ENCODE assay signal across 1 cellular context in the genomic region with DNA sequence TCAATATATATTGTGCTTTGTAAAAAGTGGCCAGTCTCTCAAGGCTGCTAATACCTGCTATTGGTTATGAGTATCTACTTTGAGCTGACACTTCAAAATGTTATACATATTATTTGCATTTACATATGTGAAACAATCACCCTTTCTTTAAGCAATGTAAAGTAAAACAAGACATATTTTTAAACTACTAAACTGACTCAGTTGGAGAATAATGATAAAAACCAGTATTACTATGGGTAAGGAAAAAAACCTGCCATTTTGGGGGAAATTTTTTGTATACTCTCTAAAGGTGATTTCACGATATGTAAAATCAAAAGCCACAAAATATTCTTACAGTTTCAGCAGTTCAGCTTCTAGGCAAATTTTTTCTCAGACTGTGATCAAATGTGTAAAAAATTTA.
TF ChIP-seq lines count a peak whose summit lies in the region.

No MANE protein-coding gene starts in this region.

TF ChIP-seq in GM12878, 131 proteins besides CTCF, POLR2A, EP300 and RAD21 (continued from another document and continues in another):
- TF ChIP-seq, protein P1, sequence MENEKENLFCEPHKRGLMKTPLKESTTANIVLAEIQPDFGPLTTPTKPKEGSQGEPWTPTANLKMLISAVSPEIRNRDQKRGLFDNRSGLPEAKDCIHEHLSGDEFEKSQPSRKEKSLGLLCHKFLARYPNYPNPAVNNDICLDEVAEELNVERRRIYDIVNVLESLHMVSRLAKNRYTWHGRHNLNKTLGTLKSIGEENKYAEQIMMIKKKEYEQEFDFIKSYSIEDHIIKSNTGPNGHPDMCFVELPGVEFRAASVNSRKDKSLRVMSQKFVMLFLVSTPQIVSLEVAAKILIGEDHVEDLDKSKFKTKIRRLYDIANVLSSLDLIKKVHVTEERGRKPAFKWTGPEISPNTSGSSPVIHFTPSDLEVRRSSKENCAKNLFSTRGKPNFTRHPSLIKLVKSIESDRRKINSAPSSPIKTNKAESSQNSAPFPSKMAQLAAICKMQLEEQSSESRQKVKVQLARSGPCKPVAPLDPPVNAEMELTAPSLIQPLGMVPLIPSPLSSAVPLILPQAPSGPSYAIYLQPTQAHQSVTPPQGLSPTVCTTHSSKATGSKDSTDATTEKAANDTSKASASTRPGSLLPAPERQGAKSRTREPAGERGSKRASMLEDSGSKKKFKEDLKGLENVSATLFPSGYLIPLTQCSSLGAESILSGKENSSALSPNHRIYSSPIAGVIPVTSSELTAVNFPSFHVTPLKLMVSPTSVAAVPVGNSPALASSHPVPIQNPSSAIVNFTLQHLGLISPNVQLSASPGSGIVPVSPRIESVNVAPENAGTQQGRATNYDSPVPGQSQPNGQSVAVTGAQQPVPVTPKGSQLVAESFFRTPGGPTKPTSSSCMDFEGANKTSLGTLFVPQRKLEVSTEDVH (IDR thresholded peaks at IDR 0.05; ENCODE audit: low read depth, partially characterized antibody), result no peak
- TF ChIP-seq, protein P2, sequence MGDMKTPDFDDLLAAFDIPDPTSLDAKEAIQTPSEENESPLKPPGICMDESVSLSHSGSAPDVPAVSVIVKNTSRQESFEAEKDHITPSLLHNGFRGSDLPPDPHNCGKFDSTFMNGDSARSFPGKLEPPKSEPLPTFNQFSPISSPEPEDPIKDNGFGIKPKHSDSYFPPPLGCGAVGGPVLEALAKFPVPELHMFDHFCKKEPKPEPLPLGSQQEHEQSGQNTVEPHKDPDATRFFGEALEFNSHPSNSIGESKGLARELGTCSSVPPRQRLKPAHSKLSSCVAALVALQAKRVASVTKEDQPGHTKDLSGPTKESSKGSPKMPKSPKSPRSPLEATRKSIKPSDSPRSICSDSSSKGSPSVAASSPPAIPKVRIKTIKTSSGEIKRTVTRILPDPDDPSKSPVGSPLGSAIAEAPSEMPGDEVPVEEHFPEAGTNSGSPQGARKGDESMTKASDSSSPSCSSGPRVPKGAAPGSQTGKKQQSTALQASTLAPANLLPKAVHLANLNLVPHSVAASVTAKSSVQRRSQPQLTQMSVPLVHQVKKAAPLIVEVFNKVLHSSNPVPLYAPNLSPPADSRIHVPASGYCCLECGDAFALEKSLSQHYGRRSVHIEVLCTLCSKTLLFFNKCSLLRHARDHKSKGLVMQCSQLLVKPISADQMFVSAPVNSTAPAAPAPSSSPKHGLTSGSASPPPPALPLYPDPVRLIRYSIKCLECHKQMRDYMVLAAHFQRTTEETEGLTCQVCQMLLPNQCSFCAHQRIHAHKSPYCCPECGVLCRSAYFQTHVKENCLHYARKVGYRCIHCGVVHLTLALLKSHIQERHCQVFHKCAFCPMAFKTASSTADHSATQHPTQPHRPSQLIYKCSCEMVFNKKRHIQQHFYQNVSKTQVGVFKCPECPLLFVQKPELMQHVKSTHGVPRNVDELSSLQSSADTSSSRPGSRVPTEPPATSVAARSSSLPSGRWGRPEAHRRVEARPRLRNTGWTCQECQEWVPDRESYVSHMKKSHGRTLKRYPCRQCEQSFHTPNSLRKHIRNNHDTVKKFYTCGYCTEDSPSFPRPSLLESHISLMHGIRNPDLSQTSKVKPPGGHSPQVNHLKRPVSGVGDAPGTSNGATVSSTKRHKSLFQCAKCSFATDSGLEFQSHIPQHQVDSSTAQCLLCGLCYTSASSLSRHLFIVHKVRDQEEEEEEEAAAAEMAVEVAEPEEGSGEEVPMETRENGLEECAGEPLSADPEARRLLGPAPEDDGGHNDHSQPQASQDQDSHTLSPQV (IDR thresholded peaks at IDR 0.05), result no peak
- no peak for TF ChIP-seq YY1 (IDR thresholded peaks at IDR 0.05; ENCODE audit: low read depth, low read length)
- TF ChIP-seq, protein P3, sequence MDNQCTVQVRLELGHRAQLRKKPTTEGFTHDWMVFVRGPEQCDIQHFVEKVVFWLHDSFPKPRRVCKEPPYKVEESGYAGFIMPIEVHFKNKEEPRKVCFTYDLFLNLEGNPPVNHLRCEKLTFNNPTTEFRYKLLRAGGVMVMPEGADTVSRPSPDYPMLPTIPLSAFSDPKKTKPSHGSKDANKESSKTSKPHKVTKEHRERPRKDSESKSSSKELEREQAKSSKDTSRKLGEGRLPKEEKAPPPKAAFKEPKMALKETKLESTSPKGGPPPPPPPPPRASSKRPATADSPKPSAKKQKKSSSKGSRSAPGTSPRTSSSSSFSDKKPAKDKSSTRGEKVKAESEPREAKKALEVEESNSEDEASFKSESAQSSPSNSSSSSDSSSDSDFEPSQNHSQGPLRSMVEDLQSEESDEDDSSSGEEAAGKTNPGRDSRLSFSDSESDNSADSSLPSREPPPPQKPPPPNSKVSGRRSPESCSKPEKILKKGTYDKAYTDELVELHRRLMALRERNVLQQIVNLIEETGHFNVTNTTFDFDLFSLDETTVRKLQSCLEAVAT (IDR thresholded peaks at IDR 0.05), result no peak
- no peak for TF ChIP-seq JUND (IDR thresholded peaks at IDR 0.05; ENCODE audit: low read depth, low read length)
- TF ChIP-seq CREM (IDR thresholded peaks at IDR 0.05; ENCODE audit: low read depth), result peak; percentile 58; the same call in 1 of the 2 replicates
- TF ChIP-seq MYC (IDR thresholded peaks at IDR 0.05; ENCODE audit: insufficient read depth, insufficient read length, insufficient replicate concordance, low read length, severe bottlenecking), result no peak
- no peak for TF ChIP-seq EZH2 (IDR thresholded peaks at IDR 0.05; ENCODE audit: borderline replicate concordance, control insufficient read depth, low read depth, low read length)
- no peak for TF ChIP-seq MXI1 (IDR thresholded peaks at IDR 0.05; ENCODE audit: low read depth, low read length)
- TF ChIP-seq ZBED1 (IDR thresholded peaks at IDR 0.05; ENCODE audit: borderline replicate concordance), result no peak
- no peak for TF ChIP-seq SMARCA5 (IDR thresholded peaks at IDR 0.05)
- TF ChIP-seq, protein P4, sequence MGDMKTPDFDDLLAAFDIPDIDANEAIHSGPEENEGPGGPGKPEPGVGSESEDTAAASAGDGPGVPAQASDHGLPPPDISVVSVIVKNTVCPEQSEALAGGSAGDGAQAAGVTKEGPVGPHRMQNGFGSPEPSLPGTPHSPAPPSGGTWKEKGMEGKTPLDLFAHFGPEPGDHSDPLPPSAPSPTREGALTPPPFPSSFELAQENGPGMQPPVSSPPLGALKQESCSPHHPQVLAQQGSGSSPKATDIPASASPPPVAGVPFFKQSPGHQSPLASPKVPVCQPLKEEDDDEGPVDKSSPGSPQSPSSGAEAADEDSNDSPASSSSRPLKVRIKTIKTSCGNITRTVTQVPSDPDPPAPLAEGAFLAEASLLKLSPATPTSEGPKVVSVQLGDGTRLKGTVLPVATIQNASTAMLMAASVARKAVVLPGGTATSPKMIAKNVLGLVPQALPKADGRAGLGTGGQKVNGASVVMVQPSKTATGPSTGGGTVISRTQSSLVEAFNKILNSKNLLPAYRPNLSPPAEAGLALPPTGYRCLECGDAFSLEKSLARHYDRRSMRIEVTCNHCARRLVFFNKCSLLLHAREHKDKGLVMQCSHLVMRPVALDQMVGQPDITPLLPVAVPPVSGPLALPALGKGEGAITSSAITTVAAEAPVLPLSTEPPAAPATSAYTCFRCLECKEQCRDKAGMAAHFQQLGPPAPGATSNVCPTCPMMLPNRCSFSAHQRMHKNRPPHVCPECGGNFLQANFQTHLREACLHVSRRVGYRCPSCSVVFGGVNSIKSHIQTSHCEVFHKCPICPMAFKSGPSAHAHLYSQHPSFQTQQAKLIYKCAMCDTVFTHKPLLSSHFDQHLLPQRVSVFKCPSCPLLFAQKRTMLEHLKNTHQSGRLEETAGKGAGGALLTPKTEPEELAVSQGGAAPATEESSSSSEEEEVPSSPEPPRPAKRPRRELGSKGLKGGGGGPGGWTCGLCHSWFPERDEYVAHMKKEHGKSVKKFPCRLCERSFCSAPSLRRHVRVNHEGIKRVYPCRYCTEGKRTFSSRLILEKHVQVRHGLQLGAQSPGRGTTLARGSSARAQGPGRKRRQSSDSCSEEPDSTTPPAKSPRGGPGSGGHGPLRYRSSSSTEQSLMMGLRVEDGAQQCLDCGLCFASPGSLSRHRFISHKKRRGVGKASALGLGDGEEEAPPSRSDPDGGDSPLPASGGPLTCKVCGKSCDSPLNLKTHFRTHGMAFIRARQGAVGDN (IDR thresholded peaks at IDR 0.05), result no peak
- no peak for TF ChIP-seq CHD4 (IDR thresholded peaks at IDR 0.05)
- TF ChIP-seq, protein P5, sequence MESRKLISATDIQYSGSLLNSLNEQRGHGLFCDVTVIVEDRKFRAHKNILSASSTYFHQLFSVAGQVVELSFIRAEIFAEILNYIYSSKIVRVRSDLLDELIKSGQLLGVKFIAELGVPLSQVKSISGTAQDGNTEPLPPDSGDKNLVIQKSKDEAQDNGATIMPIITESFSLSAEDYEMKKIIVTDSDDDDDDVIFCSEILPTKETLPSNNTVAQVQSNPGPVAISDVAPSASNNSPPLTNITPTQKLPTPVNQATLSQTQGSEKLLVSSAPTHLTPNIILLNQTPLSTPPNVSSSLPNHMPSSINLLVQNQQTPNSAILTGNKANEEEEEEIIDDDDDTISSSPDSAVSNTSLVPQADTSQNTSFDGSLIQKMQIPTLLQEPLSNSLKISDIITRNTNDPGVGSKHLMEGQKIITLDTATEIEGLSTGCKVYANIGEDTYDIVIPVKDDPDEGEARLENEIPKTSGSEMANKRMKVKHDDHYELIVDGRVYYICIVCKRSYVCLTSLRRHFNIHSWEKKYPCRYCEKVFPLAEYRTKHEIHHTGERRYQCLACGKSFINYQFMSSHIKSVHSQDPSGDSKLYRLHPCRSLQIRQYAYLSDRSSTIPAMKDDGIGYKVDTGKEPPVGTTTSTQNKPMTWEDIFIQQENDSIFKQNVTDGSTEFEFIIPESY (IDR thresholded peaks at IDR 0.05), result no peak
- TF ChIP-seq, protein P6, sequence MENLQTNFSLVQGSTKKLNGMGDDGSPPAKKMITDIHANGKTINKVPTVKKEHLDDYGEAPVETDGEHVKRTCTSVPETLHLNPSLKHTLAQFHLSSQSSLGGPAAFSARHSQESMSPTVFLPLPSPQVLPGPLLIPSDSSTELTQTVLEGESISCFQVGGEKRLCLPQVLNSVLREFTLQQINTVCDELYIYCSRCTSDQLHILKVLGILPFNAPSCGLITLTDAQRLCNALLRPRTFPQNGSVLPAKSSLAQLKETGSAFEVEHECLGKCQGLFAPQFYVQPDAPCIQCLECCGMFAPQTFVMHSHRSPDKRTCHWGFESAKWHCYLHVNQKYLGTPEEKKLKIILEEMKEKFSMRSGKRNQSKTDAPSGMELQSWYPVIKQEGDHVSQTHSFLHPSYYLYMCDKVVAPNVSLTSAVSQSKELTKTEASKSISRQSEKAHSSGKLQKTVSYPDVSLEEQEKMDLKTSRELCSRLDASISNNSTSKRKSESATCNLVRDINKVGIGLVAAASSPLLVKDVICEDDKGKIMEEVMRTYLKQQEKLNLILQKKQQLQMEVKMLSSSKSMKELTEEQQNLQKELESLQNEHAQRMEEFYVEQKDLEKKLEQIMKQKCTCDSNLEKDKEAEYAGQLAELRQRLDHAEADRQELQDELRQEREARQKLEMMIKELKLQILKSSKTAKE (IDR thresholded peaks at IDR 0.05; ENCODE audit: low read depth, poor library complexity, severe bottlenecking), result no peak
- peak; percentile 79; the same call in 1 of the 2 replicates for TF ChIP-seq ZNF217 (IDR thresholded peaks at IDR 0.05)
- no peak for TF ChIP-seq TAF1 (IDR thresholded peaks at IDR 0.05; ENCODE audit: borderline replicate concordance, low read depth, low read length)
- no peak for TF ChIP-seq PAX8 (IDR thresholded peaks at IDR 0.05)
- TF ChIP-seq SRF (IDR thresholded peaks at IDR 0.05; ENCODE audit: low read depth in 2 of 2, low read length in 2 of 2), result no peak
- TF ChIP-seq TCF3 (IDR thresholded peaks at IDR 0.05; ENCODE audit: borderline replicate concordance, insufficient read depth, low read depth, low read length), result no peak
- no peak for TF ChIP-seq MEF2B (IDR thresholded peaks at IDR 0.05; ENCODE audit: partially characterized antibody, poor library complexity, severe bottlenecking)
- TF ChIP-seq, protein P7, sequence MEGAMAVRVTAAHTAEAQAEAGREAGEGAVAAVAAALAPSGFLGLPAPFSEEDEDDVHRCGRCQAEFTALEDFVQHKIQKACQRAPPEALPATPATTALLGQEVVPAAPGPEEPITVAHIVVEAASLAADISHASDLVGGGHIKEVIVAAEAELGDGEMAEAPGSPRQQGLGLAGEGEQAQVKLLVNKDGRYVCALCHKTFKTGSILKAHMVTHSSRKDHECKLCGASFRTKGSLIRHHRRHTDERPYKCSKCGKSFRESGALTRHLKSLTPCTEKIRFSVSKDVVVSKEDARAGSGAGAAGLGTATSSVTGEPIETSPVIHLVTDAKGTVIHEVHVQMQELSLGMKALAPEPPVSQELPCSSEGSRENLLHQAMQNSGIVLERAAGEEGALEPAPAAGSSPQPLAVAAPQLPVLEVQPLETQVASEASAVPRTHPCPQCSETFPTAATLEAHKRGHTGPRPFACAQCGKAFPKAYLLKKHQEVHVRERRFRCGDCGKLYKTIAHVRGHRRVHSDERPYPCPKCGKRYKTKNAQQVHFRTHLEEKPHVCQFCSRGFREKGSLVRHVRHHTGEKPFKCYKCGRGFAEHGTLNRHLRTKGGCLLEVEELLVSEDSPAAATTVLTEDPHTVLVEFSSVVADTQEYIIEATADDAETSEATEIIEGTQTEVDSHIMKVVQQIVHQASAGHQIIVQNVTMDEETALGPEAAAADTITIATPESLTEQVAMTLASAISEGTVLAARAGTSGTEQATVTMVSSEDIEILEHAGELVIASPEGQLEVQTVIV (IDR thresholded peaks at IDR 0.05; ENCODE audit: borderline replicate concordance, partially characterized antibody), result no peak
- TF ChIP-seq GABPA (IDR thresholded peaks at IDR 0.05; ENCODE audit: low read depth), result peak; percentile 39; the same call in 1 of the 2 replicates
- TF ChIP-seq NR2F1 (conservative IDR thresholded peaks at IDR 0.05), result 0 out of 2 replicates have a peak, but pooled peaks have one; percentile 13
- no peak for TF ChIP-seq FOXK2 (IDR thresholded peaks at IDR 0.05)
- TF ChIP-seq NR2C2 (IDR thresholded peaks at IDR 0.05; ENCODE audit: borderline replicate concordance, control insufficient read depth, insufficient read length, low read depth), result no peak
- TF ChIP-seq NBN (IDR thresholded peaks at IDR 0.05), result no peak
- TF ChIP-seq, protein P8, sequence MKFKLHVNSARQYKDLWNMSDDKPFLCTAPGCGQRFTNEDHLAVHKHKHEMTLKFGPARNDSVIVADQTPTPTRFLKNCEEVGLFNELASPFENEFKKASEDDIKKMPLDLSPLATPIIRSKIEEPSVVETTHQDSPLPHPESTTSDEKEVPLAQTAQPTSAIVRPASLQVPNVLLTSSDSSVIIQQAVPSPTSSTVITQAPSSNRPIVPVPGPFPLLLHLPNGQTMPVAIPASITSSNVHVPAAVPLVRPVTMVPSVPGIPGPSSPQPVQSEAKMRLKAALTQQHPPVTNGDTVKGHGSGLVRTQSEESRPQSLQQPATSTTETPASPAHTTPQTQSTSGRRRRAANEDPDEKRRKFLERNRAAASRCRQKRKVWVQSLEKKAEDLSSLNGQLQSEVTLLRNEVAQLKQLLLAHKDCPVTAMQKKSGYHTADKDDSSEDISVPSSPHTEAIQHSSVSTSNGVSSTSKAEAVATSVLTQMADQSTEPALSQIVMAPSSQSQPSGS (IDR thresholded peaks at IDR 0.05; ENCODE audit: low read length), result peak; percentile 55; the same call in 1 of the 2 replicates
- no peak for TF ChIP-seq ZZZ3 (IDR thresholded peaks at IDR 0.05; ENCODE audit: control insufficient read depth, insufficient read length, low read depth)
- no peak for TF ChIP-seq RAD51 (IDR thresholded peaks at IDR 0.05)
- TF ChIP-seq TCF7 (IDR thresholded peaks at IDR 0.05; ENCODE audit: borderline replicate concordance), result no peak
- TF ChIP-seq, protein P9, sequence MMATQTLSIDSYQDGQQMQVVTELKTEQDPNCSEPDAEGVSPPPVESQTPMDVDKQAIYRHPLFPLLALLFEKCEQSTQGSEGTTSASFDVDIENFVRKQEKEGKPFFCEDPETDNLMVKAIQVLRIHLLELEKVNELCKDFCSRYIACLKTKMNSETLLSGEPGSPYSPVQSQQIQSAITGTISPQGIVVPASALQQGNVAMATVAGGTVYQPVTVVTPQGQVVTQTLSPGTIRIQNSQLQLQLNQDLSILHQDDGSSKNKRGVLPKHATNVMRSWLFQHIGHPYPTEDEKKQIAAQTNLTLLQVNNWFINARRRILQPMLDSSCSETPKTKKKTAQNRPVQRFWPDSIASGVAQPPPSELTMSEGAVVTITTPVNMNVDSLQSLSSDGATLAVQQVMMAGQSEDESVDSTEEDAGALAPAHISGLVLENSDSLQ (IDR thresholded peaks at IDR 0.05), result no peak
